ENCODE assay signal across 15 cellular contexts in the genomic region with DNA sequence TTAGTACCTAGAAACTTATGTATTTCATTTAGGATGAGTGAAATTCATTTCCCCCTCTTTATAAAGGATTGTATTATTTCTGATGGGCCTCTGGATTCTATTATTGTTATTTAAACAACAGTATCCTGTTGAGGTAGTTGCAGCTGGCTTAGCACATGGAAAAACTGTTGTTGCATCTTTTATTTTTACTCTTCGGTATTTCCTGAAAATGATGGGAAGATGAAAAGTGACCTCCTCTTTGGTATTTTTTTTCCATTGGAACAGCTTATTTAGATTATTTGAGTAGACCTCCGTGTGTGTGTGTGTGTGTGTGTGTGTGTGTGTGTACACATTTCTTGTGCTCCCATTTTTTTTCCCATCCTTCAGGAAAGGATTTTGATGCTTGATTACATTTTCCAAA.
DNase-seq lines count a peak whose midpoint lies in the region; ATAC-seq and TF ChIP-seq lines count a peak whose summit lies in the region.
"Had no signal": no experiment of that assay in that cellular context is flagged by ENCODE, and none has a peak within 500 bp of the region (broad histone marks: within the 10 kb centered on the region; RNA-seq: fewer than 3 reads in every experiment).

No MANE protein-coding gene starts in this region.

- H3K9me3 Mint-ChIP-seq in H9 (no peaks in the 10 kb centered on the region), chondrocyte (ENCODE audit: low read depth) (no peaks in the 10 kb centered on the region)
- H3K9me3 Mint-ChIP-seq: CD4-positive, alpha-beta T cell had no signal

- no peaks in the 10 kb centered on the region for H3K9me2 ChIP-seq in hepatocyte (replicated peaks; ENCODE audit: insufficient read depth)

- H3K27ac Mint-ChIP-seq in H9 (peak overlapping the region; percentile 32 to 95 (median 59)), chondrocyte (ENCODE audit: unreplicated experiment) (peak overlapping the region; percentile 23)
- H3K27ac Mint-ChIP-seq: CD4-positive, alpha-beta T cell had no signal

- WGBS in H9 (ENCODE audit: extremely low coverage, insufficient read length, low lambda C conversion rate), result no CpG with 5 or more reads among the region's 2 CpGs
- WGBS in hepatocyte (ENCODE audit: low lambda C conversion rate, missing lambda C conversion rate), result 61% methylated on average over 2 of the region's 2 CpGs
- 50 to 58% methylated on average over 2 of the region's 2 CpGs for WGBS in upper lobe of left lung, 2 donors

- H2BK20ac ChIP-seq in H9 (ENCODE audit: low read depth, low read length, poor library complexity, severe bottlenecking), result no peak overlapping the region

- H3K4me1 ChIP-seq in H9 (ENCODE audit: insufficient read depth, low read length) (peaks cover 8% of the 10 kb centered on the region), hepatocyte (ENCODE audit: insufficient read depth) (no peaks in the 10 kb centered on the region), tibial artery (peaks cover 0 to 87% (median 26%) of the 10 kb centered on the region in 4 donors), upper lobe of left lung (peaks cover 0 to 4% (median 3%) of the 10 kb centered on the region in 4 donors)
- H3K4me1 ChIP-seq: HAP-1 had no signal

- H3K23ac ChIP-seq in H9 (ENCODE audit: insufficient read length, low read depth, low read length), result no peak overlapping the region

- no peak overlapping the region for H3K18ac ChIP-seq in H9 (ENCODE audit: insufficient read length, low read depth, low read length)

- no peak overlapping the region for H2BK120ac ChIP-seq in H9 (ENCODE audit: low read depth, low read length, poor library complexity, severe bottlenecking)

- no peak for TF ChIP-seq EP300 in upper lobe of left lung (IDR thresholded peaks at IDR 0.05)

- TF ChIP-seq CTCF in H9 (conservative IDR thresholded peaks at IDR 0.05), result no peak
- TF ChIP-seq CTCF in chondrocyte (IDR thresholded peaks at IDR 0.05), result no peak
- no peak for TF ChIP-seq CTCF in hepatocyte (IDR thresholded peaks at IDR 0.05; ENCODE audit: poor library complexity)
- TF ChIP-seq CTCF in tibial artery (IDR thresholded peaks at IDR 0.05), result no peak
- no peak for TF ChIP-seq CTCF in upper lobe of left lung (IDR thresholded peaks at IDR 0.05)

- H3K4me2 ChIP-seq in H9 (ENCODE audit: insufficient read depth, insufficient read length, low read length) (no peak overlapping the region), hepatocyte (no peak overlapping the region)
- H3K4me2 ChIP-seq: BLaER1 treated with 17β-estradiol and CSF1 and Interleukin-3, amounts not matched to agents 10 nM and 100 nM had no signal

- H4K20me1 ChIP-seq in H9 (ENCODE audit: control insufficient read depth, insufficient read depth, insufficient read length) (no peaks in the 10 kb centered on the region), hepatocyte (ENCODE audit: insufficient read depth, poor library complexity, severe bottlenecking) (no peaks in the 10 kb centered on the region)
- H4K20me1 ChIP-seq: BLaER1 treated with 17β-estradiol and CSF1 and Interleukin-3, amounts not matched to agents 10 nM and 100 nM had no signal

- H3K79me2 ChIP-seq in H9 (ENCODE audit: insufficient read depth, low read length) (no peaks in the 10 kb centered on the region), hepatocyte (no peaks in the 10 kb centered on the region)

- H4K91ac ChIP-seq in H9 (ENCODE audit: insufficient read length, low read depth, low read length), result no peak overlapping the region

- H3K36me3 Mint-ChIP-seq in H9 (ENCODE audit: insufficient read depth in 1 of 3, low read depth in 3 of 3) (peaks cover 0 to under 1% (median 0%) of the 10 kb centered on the region in 3 experiments; a peak in 1 of 7 replicates), chondrocyte (ENCODE audit: low read depth) (no peaks in the 10 kb centered on the region)

- no peak overlapping the region for H2BK12ac ChIP-seq in H9 (ENCODE audit: insufficient read length, low read depth, low read length)

- H3K23me2 ChIP-seq in H9 (ENCODE audit: insufficient read length, low read depth, low read length, poor library complexity, severe bottlenecking), result no peaks in the 10 kb centered on the region

- no peak overlapping the region for H3T11ph ChIP-seq in H9 (ENCODE audit: low read length)

- no peak overlapping the region for H3K4ac ChIP-seq in H9 (ENCODE audit: low read depth, low read length)

- H2AFZ ChIP-seq in H9 (ENCODE audit: low read length) (no peak overlapping the region), hepatocyte (no peak overlapping the region)
- H2AFZ ChIP-seq: GM23248 had no signal

- TF ChIP-seq POLR2A in upper lobe of left lung (IDR thresholded peaks at IDR 0.05), result no peak

- no peak for ATAC-seq in upper lobe of left lung (ENCODE audit: low FRiP score in 2 of 2)
- ATAC-seq in GM18907 (IDR thresholded peaks at IDR 0.05; ENCODE audit: unreplicated experiment), result no peak
- ATAC-seq: GM12878 had no signal

- H3K27ac ChIP-seq in H9 (ENCODE audit: insufficient read length, low read depth, low read length), result no peak overlapping the region
- H3K27ac ChIP-seq in hepatocyte, result peak overlapping the region; percentile 35
- H3K27ac ChIP-seq in tibial artery, result peak overlapping the region; percentile 39 to 47
- no peak overlapping the region for H3K27ac ChIP-seq in upper lobe of left lung
- H3K27ac ChIP-seq: BLaER1 treated with 17β-estradiol and CSF1 and Interleukin-3, amounts not matched to agents 10 nM and 100 nM; GM23248 had no signal

- no peak overlapping the region for H2BK5ac ChIP-seq in H9 (ENCODE audit: insufficient read length, low read length)

- H4K8ac ChIP-seq in H9 (replicated peaks; ENCODE audit: insufficient read length, low read depth, low read length), result no peak overlapping the region

- H3K4me3 ChIP-seq in hepatocyte (no peak overlapping the region), tibial artery (no peak overlapping the region), upper lobe of left lung (no peak overlapping the region)
- H3K4me3 ChIP-seq: BLaER1 treated with 17β-estradiol and CSF1 and Interleukin-3, amounts not matched to agents 10 nM and 100 nM; GM12878; GM23248; HAP-1 had no signal

- H3K27me3 ChIP-seq in H9 (ENCODE audit: insufficient read depth, low read length) (no peaks in the 10 kb centered on the region), hepatocyte (no peaks in the 10 kb centered on the region), tibial artery (no peaks in the 10 kb centered on the region), upper lobe of left lung (no peaks in the 10 kb centered on the region)
- H3K27me3 ChIP-seq: BLaER1 treated with 17β-estradiol and CSF1 and Interleukin-3, amounts not matched to agents 10 nM and 100 nM had no signal

- peaks cover 21 to 24% of the 10 kb centered on the region in 2 experiments for H3K4me1 Mint-ChIP-seq in H9
- H3K4me1 Mint-ChIP-seq in chondrocyte (ENCODE audit: low read depth), result peaks cover 27% of the 10 kb centered on the region

- no peaks in the 10 kb centered on the region for H3K36me3 ChIP-seq in hepatocyte (replicated peaks; ENCODE audit: insufficient read depth, low read depth)
- no peaks in the 10 kb centered on the region for H3K36me3 ChIP-seq in tibial artery
- H3K36me3 ChIP-seq in upper lobe of left lung, result no peaks in the 10 kb centered on the region
- H3K36me3 ChIP-seq: BLaER1 treated with 17β-estradiol and CSF1 and Interleukin-3, amounts not matched to agents 10 nM and 100 nM; HAP-1 had no signal

- intact Hi-C loops in tibial artery (cut with DNase I; ENCODE audit: low total_unique reads), result no loop called here

- H3K9ac ChIP-seq in H9 (ENCODE audit: extremely low read depth, insufficient read length, low read length), result no peak overlapping the region
- H3K9ac ChIP-seq: BLaER1 treated with 17β-estradiol and CSF1 and Interleukin-3, amounts not matched to agents 10 nM and 100 nM; GM23248 had no signal

- no peak overlapping the region for H2AK5ac ChIP-seq in H9 (ENCODE audit: insufficient read length, low read length)

- H3K9me3 ChIP-seq in H9 (ENCODE audit: control insufficient read depth, low read depth, low read length) (no peaks in the 10 kb centered on the region), hepatocyte (ENCODE audit: low read depth) (no peaks in the 10 kb centered on the region), tibial artery (no peaks in the 10 kb centered on the region), upper lobe of left lung (no peaks in the 10 kb centered on the region)
- H3K9me3 ChIP-seq: BLaER1 treated with 17β-estradiol and CSF1 and Interleukin-3, amounts not matched to agents 10 nM and 100 nM; HAP-1 had no signal

- no peak for DNase-seq in H9
- no peak for DNase-seq in chondrocyte (ENCODE audit: low spot score)
- no peak for DNase-seq in hepatocyte (ENCODE audit: low spot score)
- no peak for DNase-seq in tibial artery
- DNase-seq in upper lobe of left lung, result no peak
- DNase-seq in CD1c-positive myeloid dendritic cell (ENCODE audit: extremely low spot score), result no peak
- DNase-seq: ACHN; Calu3; CD4-positive, alpha-beta T cell; DMS 273 treated with DMSO at 0.1 percent for 48 hours had no signal

- peak overlapping the region in 1 of 2 experiments; percentile 62; a peak in 3 of 5 replicates for H3K4me3 Mint-ChIP-seq in H9
- H3K4me3 Mint-ChIP-seq in chondrocyte (ENCODE audit: unreplicated experiment), result no peak overlapping the region
- H3K4me3 Mint-ChIP-seq: CD4-positive, alpha-beta T cell had no signal

- H2BK15ac ChIP-seq in H9 (ENCODE audit: low read depth, low read length), result no peak overlapping the region

- no peak overlapping the region; the same call in 1 of the 2 replicates for H3K14ac ChIP-seq in H9 (ENCODE audit: insufficient read depth, low read length)

- H4K5ac ChIP-seq in H9 (ENCODE audit: insufficient read length, low read depth, low read length), result no peak overlapping the region

- no peaks in the 10 kb centered on the region for H3K79me1 ChIP-seq in H9 (ENCODE audit: insufficient read depth, low read depth, low read length, poor library complexity, severe bottlenecking)

- H3K27me3 Mint-ChIP-seq in H9 (ENCODE audit: low read depth) (no peaks in the 10 kb centered on the region), chondrocyte (ENCODE audit: low read depth) (no peaks in the 10 kb centered on the region)
- H3K27me3 Mint-ChIP-seq: CD4-positive, alpha-beta T cell had no signal

- no peak overlapping the region for H3K56ac ChIP-seq in H9 (ENCODE audit: insufficient read length, low read depth, low read length)

Comparison
In these comparisons a context has a peak if more than half of its experiments do, and no peak if none do; other contexts are left out.
1. H3K27ac ChIP-seq: peak in hepatocyte (single experiment) and tibial artery (2 of 2); none in H9 (single experiment) and upper lobe of left lung (0 of 4).